8 cellular contexts compared by ENCODE assay signal in genomic region chr2:28869494-28870145, GRCh38. TPM values are rescaled to one million over a fixed set of nuclear protein-coding genes. Genes with fewer than 3 reads are reported as not detected.
DNase-seq lines count a peak whose midpoint lies in the region; ATAC-seq and TF ChIP-seq lines count a peak whose summit lies in the region.

No MANE protein-coding gene starts in this region.

- H3K4me1 Mint-ChIP-seq in Caco-2 (ENCODE audit: low read depth, unreplicated experiment) = peaks cover 7% of the 10 kb centered on the region
- H3K4me1 Mint-ChIP-seq in activated CD4-positive, alpha-beta memory T cell treated with anti-CD3 and anti-CD28 coated beads for 36 hours (ENCODE audit: low read depth) = peaks cover 35% of the 10 kb centered on the region

- H3K9me3 ChIP-seq in Caco-2 = no peaks in the 10 kb centered on the region
- no peaks in the 10 kb centered on the region for H3K9me3 ChIP-seq in prostate gland

- H3K4me3 ChIP-seq in Caco-2 (ENCODE audit: low read depth, low read length) (peak overlapping the region; percentile 78), foreskin fibroblast (ENCODE audit: low read depth in 1 of 2, low read length in 2 of 2) (peak overlapping the region; percentile 67 to 99), prostate gland (peak overlapping the region; percentile 60 to 66)

- no peaks in the 10 kb centered on the region for H3K27me3 Mint-ChIP-seq in Caco-2 (ENCODE audit: insufficient read depth, unreplicated experiment)
- no peaks in the 10 kb centered on the region for H3K27me3 Mint-ChIP-seq in activated CD4-positive, alpha-beta memory T cell treated with anti-CD3 and anti-CD28 coated beads for 36 hours

- H3K36me3 ChIP-seq in Caco-2 (ENCODE audit: control insufficient read depth, insufficient read depth, low read length) = no peaks in the 10 kb centered on the region
- H3K36me3 ChIP-seq in prostate gland = no peaks in the 10 kb centered on the region

- no peak for TF ChIP-seq POLR2A in prostate gland (IDR thresholded peaks at IDR 0.05)

- H3K27me3 ChIP-seq in Caco-2 (replicated peaks; ENCODE audit: control insufficient read depth, insufficient read depth, low read length) (no peaks in the 10 kb centered on the region), prostate gland (replicated peaks; ENCODE audit: insufficient read depth) (no peaks in the 10 kb centered on the region)

- DNase-seq in Caco-2 (no peak), foreskin fibroblast (peak in 1 of 2 donors; percentile 20), prostate gland (ENCODE audit: low spot score) (peak; percentile 7), SIG-M5 treated with dmso at 0.1 percent for 504 hours (lab: John Stamatoyannopoulos, UW; ENCODE audit: unreplicated experiment) (no peak), NCI-H510A treated with DMSO at 0.1 percent for 48 hours (lab: John Stamatoyannopoulos, UW) (no peak)
- DNase-seq in activated CD4-positive, alpha-beta memory T cell treated with anti-CD3 and anti-CD28 coated beads for 36 hours = peak; percentile 32

- H3K9me3 Mint-ChIP-seq in Caco-2 (ENCODE audit: unreplicated experiment) = no peaks in the 10 kb centered on the region
- no peaks in the 10 kb centered on the region for H3K9me3 Mint-ChIP-seq in activated CD4-positive, alpha-beta memory T cell treated with anti-CD3 and anti-CD28 coated beads for 36 hours

- intact Hi-C loops in Caco-2 (cut with micrococcal nuclease; ENCODE audit: unreplicated experiment) = loop anchor here (1.0 kb wide), 1 partner anchor 25 kb away; the partner anchor contains the start of gene WDR43
- intact Hi-C loops in activated CD4-positive, alpha-beta memory T cell treated with anti-CD3 and anti-CD28 coated beads for 36 hours (cut with micrococcal nuclease) = loop anchor here (1.0 to 2.0 kb wide), 4 partner anchors 25 to 303 kb away; partner anchors contain the start of genes SPDYA and WDR43
- intact Hi-C loops in prostate gland (cut with DNase I) = no loop called here

- H3K27ac ChIP-seq in prostate gland = peak overlapping the region; percentile 62 to 67

- H3K27ac Mint-ChIP-seq in Caco-2 (ENCODE audit: unreplicated experiment) = peak overlapping the region; percentile 93
- peak overlapping the region; percentile 89 for H3K27ac Mint-ChIP-seq in activated CD4-positive, alpha-beta memory T cell treated with anti-CD3 and anti-CD28 coated beads for 36 hours

- under 1% methylated on average over 29 of the region's 29 CpGs for WGBS in prostate gland

- POLR2A ChIA-PET in Caco-2 (lab: Charles Lee) = interaction anchor here (1.0 to 2.4 kb wide), 5 partner anchors 18 to 118 kb away, joined by 3 to 46 read pairs (median 5); partner anchors contain the start of genes PPP1CB and WDR43
- POLR2A ChIA-PET in activated CD4-positive, alpha-beta memory T cell treated with anti-CD3 and anti-CD28 coated beads for 36 hours (lab: Charles Lee) = interaction anchor here (1.2 to 3.1 kb wide), 5 partner anchors 9 to 245 kb away, joined by 3 to 37 read pairs (median 4); partner anchors contain the start of gene WDR43

- H3K4me1 ChIP-seq in Caco-2 (peaks cover 7% of the 10 kb centered on the region; the same call in 1 of the 2 replicates), prostate gland (replicated peaks) (peaks cover 5% of the 10 kb centered on the region)

- peak overlapping the region; percentile 90 for H3K4me3 Mint-ChIP-seq in Caco-2 (ENCODE audit: unreplicated experiment)
- H3K4me3 Mint-ChIP-seq in activated CD4-positive, alpha-beta memory T cell treated with anti-CD3 and anti-CD28 coated beads for 36 hours = peak overlapping the region; percentile 93

- no TSS peak for BruUV-seq in Caco-2 (replicated peaks; lab: Mats Ljungman, UMichigan)

- peak; percentile 20 for ATAC-seq in GM19397 (IDR thresholded peaks at IDR 0.05; ENCODE audit: unreplicated experiment)
- peak; percentile 18 for ATAC-seq in HG03520 (IDR thresholded peaks at IDR 0.05; ENCODE audit: unreplicated experiment)

- CTCF ChIA-PET in Caco-2 (lab: Charles Lee) = interaction anchor here (0.9 to 1.0 kb wide), 2 partner anchors 25 to 26 kb away, joined by 3 to 4 read pairs; partner anchors contain the start of gene WDR43
- CTCF ChIA-PET in activated CD4-positive, alpha-beta memory T cell treated with anti-CD3 and anti-CD28 coated beads for 36 hours (lab: Charles Lee) = interaction anchor here (0.9 to 1.9 kb wide), 6 partner anchors 13 to 302 kb away, joined by 3 to 10 read pairs (median 4); no protein-coding TSS in a partner anchor

- TF ChIP-seq CTCF in Caco-2 (IDR thresholded peaks at IDR 0.05; ENCODE audit: insufficient read depth in 1 of 2, low read depth in 1 of 2, low read length in 1 of 2, severe bottlenecking in 1 of 2, unreplicated experiment in 1 of 2) (no peak), foreskin fibroblast (IDR thresholded peaks at IDR 0.05; ENCODE audit: low read depth, low read length) (no peak), prostate gland (IDR thresholded peaks at IDR 0.05) (no peak)

- peaks cover 7% of the 10 kb centered on the region for H3K36me3 Mint-ChIP-seq in Caco-2 (ENCODE audit: insufficient read depth, unreplicated experiment)
- peaks cover 4% of the 10 kb centered on the region for H3K36me3 Mint-ChIP-seq in activated CD4-positive, alpha-beta memory T cell treated with anti-CD3 and anti-CD28 coated beads for 36 hours

RNA-seq across cellular contexts. Expression of gene TRMT61B, which starts 0.5 kb away (rescaled TPM):
- total RNA-seq in Caco-2 (2022) (19.9 and 20.0 TPM in 2 replicates), prostate gland (10 to 100 TPM; 19.6 to 26.4 TPM)
- total RNA-seq in activated CD4-positive, alpha-beta memory T cell treated with anti-CD3 and anti-CD28 coated beads for 36 hours = 10 to 100 TPM; 16.7 to 18.1 TPM

RNA-seq across cellular contexts. Expression of gene WDR43, which starts 24.8 kb away (rescaled TPM):
- 117 and 133 TPM in 2 replicates for total RNA-seq in Caco-2 (2022)
- 10 to 100 TPM; 72.7 to 84.8 TPM for total RNA-seq in activated CD4-positive, alpha-beta memory T cell treated with anti-CD3 and anti-CD28 coated beads for 36 hours
- 10 to 100 TPM; 30.6 to 36.9 TPM for total RNA-seq in prostate gland

RNA-seq across cellular contexts. Expression of gene SPDYA, which starts 59.0 kb away (rescaled TPM):
- total RNA-seq in Caco-2 (2022) (1.5 and 2.0 TPM in 2 replicates), prostate gland (1 to 10 TPM in 1 of 2 donors, under 1 TPM in 1; 0.73 to 7.3 TPM)
- total RNA-seq in activated CD4-positive, alpha-beta memory T cell treated with anti-CD3 and anti-CD28 coated beads for 36 hours = 1 to 10 TPM in 1 of 2 experiments, under 1 TPM in 1; 0.92 to 1.1 TPM

Comparison
In these comparisons a context has a peak if more than half of its experiments do, and no peak if none do; other contexts are left out.
1. DNase-seq: peak in activated CD4-positive, alpha-beta memory T cell treated with anti-CD3 and anti-CD28 coated beads for 36 hours (single experiment) and prostate gland (single experiment); none in Caco-2 (0 of 2), SIG-M5 treated with dmso at 0.1 percent for 504 hours (single experiment) and NCI-H510A treated with DMSO at 0.1 percent for 48 hours (single experiment).
2. Peak in every context shown above with its lines, with median percentiles within 50 percentile points of each other: H3K4me3 ChIP-seq.